In genomic region chr13:93496985-93497673, GRCh38 we compare ENCODE assay signal across 21 cellular contexts.
DNase-seq lines count a peak whose midpoint lies in the region; ATAC-seq and TF ChIP-seq lines count a peak whose summit lies in the region.
"Had no signal": no experiment of that assay in that cellular context is flagged by ENCODE, and none has a peak within 500 bp of the region (broad histone marks: within the 10 kb centered on the region; RNA-seq: fewer than 3 reads in every experiment).

No MANE protein-coding gene starts in this region.

- H3K27me3 ChIP-seq in hepatocyte, result no peaks in the 10 kb centered on the region
- H3K27me3 ChIP-seq: upper lobe of left lung had no signal

- no peaks in the 10 kb centered on the region for H3K9me3 ChIP-seq in hepatocyte (ENCODE audit: low read depth)
- H3K9me3 ChIP-seq: upper lobe of left lung had no signal

- 51% methylated on average over 8 of the region's 8 CpGs for WGBS in hepatocyte (ENCODE audit: low lambda C conversion rate, missing lambda C conversion rate)

- peaks cover 43% of the 10 kb centered on the region for H3K79me2 ChIP-seq in hepatocyte

- TF ChIP-seq CTCF in hepatocyte (IDR thresholded peaks at IDR 0.05; ENCODE audit: poor library complexity), result no peak

- ATAC-seq in HG03139 (IDR thresholded peaks at IDR 0.05; ENCODE audit: unreplicated experiment), result no peak
- ATAC-seq in GM19395 (IDR thresholded peaks at IDR 0.05; ENCODE audit: unreplicated experiment), result no peak
- no peak for ATAC-seq in GM21619 (IDR thresholded peaks at IDR 0.05; ENCODE audit: unreplicated experiment)
- ATAC-seq: activated naive CD8-positive, alpha-beta T cell treated with anti-CD3 and anti-CD28 coated beads, Interleukin-2, amount 50 U/mL, for 24 hours; activated T-cell treated with anti-CD3 and anti-CD28 coated beads, Interleukin-2, amount 50 U/mL, for 4 hours; esophagus mucosa; left lobe of liver; naive thymus-derived CD4-positive, alpha-beta T cell; right cardiac atrium; stimulated activated effector memory CD8-positive, alpha-beta T cell treated with anti-CD3 and anti-CD28 coated beads, Interleukin-12 subunit alpha, Interleukin-12 subunit beta, amount 100 ng/mL, for 72 hours had no signal

- peak overlapping the region; percentile 2 for H3K4me3 ChIP-seq in hepatocyte
- H3K4me3 ChIP-seq: upper lobe of left lung had no signal

- H3K36me3 ChIP-seq in hepatocyte (replicated peaks; ENCODE audit: insufficient read depth, low read depth), result no peaks in the 10 kb centered on the region
- H3K36me3 ChIP-seq: upper lobe of left lung had no signal

- no peak overlapping the region for H2AFZ ChIP-seq in hepatocyte

- no peaks in the 10 kb centered on the region for H3K9me2 ChIP-seq in hepatocyte (replicated peaks; ENCODE audit: insufficient read depth)

- peak overlapping the region; percentile 61 for H3K4me2 ChIP-seq in hepatocyte

- H3K4me1 ChIP-seq in hepatocyte (ENCODE audit: insufficient read depth), result peaks cover 15% of the 10 kb centered on the region
- H3K4me1 ChIP-seq: upper lobe of left lung had no signal

- peak; percentile 31 for DNase-seq in DMS53 (lab: John Stamatoyannopoulos, UW)
- DNase-seq in NCI-H146 treated with DMSO at 0.1 percent for 48 hours (lab: John Stamatoyannopoulos, UW; ENCODE audit: unreplicated experiment), result peak; percentile 65
- peak; percentile 74 for DNase-seq in NCI-H748 treated with DMSO at 0.1 percent for 48 hours (lab: John Stamatoyannopoulos, UW)
- DNase-seq in hepatocyte (ENCODE audit: low spot score), result peak; percentile 40
- DNase-seq in NCI-H1436 (lab: John Stamatoyannopoulos, UW), result no peak
- DNase-seq: activated CD4-positive, alpha-beta T cell treated with anti-CD3 and anti-CD28 coated beads, Interleukin-2, amount 10 ng/mL, durations not matched to agents 7 days and 5 days; activated naive CD8-positive, alpha-beta T cell treated with anti-CD3 and anti-CD28 coated beads, Interleukin-2, amount 50 U/mL, for 24 hours; activated T-cell treated with anti-CD3 and anti-CD28 coated beads, Interleukin-2, amount 50 U/mL, for 4 hours; cerebellar nuclear complex; naive thymus-derived CD4-positive, alpha-beta T cell; NCI-H1930; right cardiac atrium; stimulated activated CD4-positive, alpha-beta T cell treated with anti-CD3 and anti-CD28 coated beads, Interleukin-4, amount 100 ng/mL, for 1 hour; T-helper 2 cell; upper lobe of left lung had no signal

- no peaks in the 10 kb centered on the region for H4K20me1 ChIP-seq in hepatocyte (ENCODE audit: insufficient read depth, poor library complexity, severe bottlenecking)

- peak overlapping the region; percentile 4 for H3K27ac ChIP-seq in hepatocyte
- H3K27ac ChIP-seq: upper lobe of left lung had no signal
